In the genomic region with DNA sequence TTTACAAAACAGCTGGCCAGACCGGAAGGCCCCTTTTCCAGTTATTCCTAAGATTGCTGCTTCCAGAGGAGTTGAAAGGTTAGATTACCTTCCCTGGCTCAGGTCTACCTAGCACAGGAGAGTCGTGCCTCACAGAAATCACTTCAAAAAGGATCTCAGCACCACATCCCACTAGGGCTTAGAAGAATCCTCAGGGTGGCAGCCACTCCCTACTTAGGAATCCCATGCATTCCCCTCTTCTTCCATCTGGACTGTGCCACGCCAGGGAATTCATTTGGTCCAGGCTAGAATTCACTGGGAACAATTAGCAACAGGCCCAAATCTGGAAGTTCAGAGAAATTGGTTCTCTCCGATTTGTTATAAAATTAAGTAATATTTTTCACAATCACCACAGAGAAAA, we compare ENCODE assay signal across 9 cellular contexts.
A peak's percentile ranks its signal among the peaks of the same experiment; 100 is the strongest.
DNase-seq lines count a peak whose midpoint lies in the region; ATAC-seq and TF ChIP-seq lines count a peak whose summit lies in the region.
"Had no signal": no experiment of that assay in that cellular context is flagged by ENCODE, and none has a peak within 500 bp of the region (broad histone marks: within the 10 kb centered on the region; RNA-seq: fewer than 3 reads in every experiment).

No MANE protein-coding gene starts in this region.

- H3K4me1 ChIP-seq in thoracic aorta (ENCODE audit: control insufficient read depth in 1 of 2, low read depth in 2 of 2): peaks cover 10 to 30% of the 10 kb centered on the region in 2 donors

- peak overlapping the region; percentile 99 for H3K27ac ChIP-seq in thoracic aorta

- H3K27me3 ChIP-seq in thoracic aorta (replicated peaks; ENCODE audit: insufficient read depth): no peaks in the 10 kb centered on the region

- no peak for ATAC-seq in thoracic aorta (ENCODE audit: insufficient number of reproducible peaks, low FRiP score, low read depth)

- no peaks in the 10 kb centered on the region for H3K36me3 ChIP-seq in thoracic aorta

- DNase-seq in NCI-H82 (lab: John Stamatoyannopoulos, UW): peak; percentile 40
- no peak for DNase-seq in NCI-H82 treated with DMSO at 0.1 percent for 48 hours (lab: John Stamatoyannopoulos, UW; ENCODE audit: unreplicated experiment)
- DNase-seq in iPS-NIHi7 (ENCODE audit: extremely low spot score): peak; percentile 22
- no peak for DNase-seq in thoracic aorta (ENCODE audit: low spot score)
- no peak for DNase-seq in NAMALWA (ENCODE audit: low spot score)
- no peak for DNase-seq in GM19238 (ENCODE audit: insufficient read length, low spot score)
- DNase-seq in Kasumi-1 (lab: John Stamatoyannopoulos, UW): no peak
- DNase-seq: NCI-H1436 had no signal

- H3K9me3 ChIP-seq in thoracic aorta: no peaks in the 10 kb centered on the region

- peak overlapping the region; percentile 67 for H3K4me3 ChIP-seq in WI38 (ENCODE audit: low read depth, low read length)
- peak overlapping the region; percentile 91 for H3K4me3 ChIP-seq in thoracic aorta

- no peak for TF ChIP-seq CTCF in WI38 (IDR thresholded peaks at IDR 0.05; ENCODE audit: low read depth, low read length)
- no peak for TF ChIP-seq CTCF in thoracic aorta (IDR thresholded peaks at IDR 0.05)

Comparison
In these comparisons a context has a peak if more than half of its experiments do, and no peak if none do; other contexts are left out.
1. DNase-seq: peak in NCI-H82 (single experiment) and iPS-NIHi7 (single experiment); none in NCI-H82 treated with DMSO at 0.1 percent for 48 hours (single experiment), thoracic aorta (single experiment), NAMALWA (single experiment), GM19238 (single experiment) and Kasumi-1 (0 of 2).